In the genomic region with DNA sequence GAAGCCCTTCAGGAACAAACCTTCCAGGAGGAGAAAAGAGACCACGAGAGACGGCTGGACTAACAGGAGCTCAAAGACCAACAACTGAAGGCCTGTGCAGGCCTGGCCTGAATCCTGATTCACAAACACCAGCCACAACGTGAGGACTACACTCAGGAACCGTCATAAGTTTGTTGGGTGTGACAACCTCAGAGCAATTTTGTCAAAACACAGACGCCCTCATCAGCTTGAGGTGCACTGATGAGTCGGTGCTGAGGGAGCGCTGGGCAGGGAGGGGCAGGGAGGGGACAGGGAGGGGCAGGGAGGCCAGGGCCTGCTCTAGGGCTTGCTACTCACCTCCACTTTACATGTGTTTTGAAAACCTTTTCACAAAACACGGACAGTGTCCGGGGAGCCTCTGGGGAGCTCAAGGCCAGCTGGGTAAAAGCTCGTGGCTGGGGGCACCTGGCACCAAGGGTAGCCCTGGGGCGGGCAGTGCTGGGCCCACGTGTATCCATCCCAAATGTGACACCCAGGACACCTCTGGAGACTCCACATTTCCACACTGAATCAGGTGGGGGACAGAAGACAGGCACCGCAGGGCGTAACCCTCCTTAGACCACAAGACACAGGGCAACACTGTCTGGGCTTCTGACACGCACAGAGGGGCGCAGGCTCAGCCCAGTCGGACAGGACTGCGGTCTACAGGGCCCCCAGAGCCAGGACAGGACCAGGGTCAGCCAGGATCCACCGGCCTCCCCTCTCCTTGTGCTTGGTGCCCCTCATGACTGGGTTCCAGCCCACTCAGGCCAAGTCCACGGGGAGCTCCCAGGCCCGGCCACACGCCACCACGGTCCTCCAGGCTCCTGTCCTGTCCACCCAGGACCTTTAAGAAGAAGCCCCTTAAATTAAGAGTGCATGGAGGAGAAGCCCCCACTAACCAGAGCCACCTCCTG, we compare ENCODE assay signal across 25 cellular contexts. TPM values are rescaled to one million over a fixed set of nuclear protein-coding genes. Genes with fewer than 3 reads are reported as not detected.
A peak's percentile ranks its signal among the peaks of the same experiment; 100 is the strongest.
DNase-seq lines count a peak whose midpoint lies in the region; ATAC-seq and TF ChIP-seq lines count a peak whose summit lies in the region.
"Had no signal": no experiment of that assay in that cellular context is flagged by ENCODE, and none has a peak within 500 bp of the region (broad histone marks: within the 10 kb centered on the region; RNA-seq: fewer than 3 reads in every experiment).

No MANE protein-coding gene starts in this region.

- ATAC-seq in stimulated activated naive CD8-positive, alpha-beta T cell treated with anti-CD3 and anti-CD28 coated beads, Interleukin-15, Interleukin-2, amounts not matched to agents 100 U/mL and 50 U/mL, for 24 hours: no peak
- ATAC-seq: left lung had no signal

- peak; percentile 44 for DNase-seq in CD14-positive monocyte (ENCODE audit: low spot score)
- no peak for DNase-seq in OCI-LY7 (ENCODE audit: low spot score)
- DNase-seq in coronary artery (ENCODE audit: low spot score): peak; percentile 47
- DNase-seq in neural crest cell (ENCODE audit: low read depth, low spot score): no peak
- DNase-seq in NCI-H1105 treated with DMSO at 0.1 percent for 48 hours (lab: John Stamatoyannopoulos, UW): no peak
- DNase-seq in stimulated activated CD4-positive, alpha-beta T cell treated with anti-CD3 and anti-CD28 coated beads, Interleukin-4, amount 100 ng/mL, for 4 hours: no peak
- no peak for DNase-seq in stimulated activated naive CD4-positive, alpha-beta T cell treated with Interleukin-2 at 50 U/mL for 16 hours (lab: John Stamatoyannopoulos, UW)
- no peak for DNase-seq in stimulated activated naive CD8-positive, alpha-beta T cell treated with anti-CD3 and anti-CD28 coated beads, Interleukin-15, Interleukin-2, amounts not matched to agents 100 U/mL and 50 U/mL, for 24 hours
- DNase-seq: activated CD4-positive, alpha-beta T cell treated with anti-CD3 and anti-CD28 coated beads, Interleukin-2, amount 50 U/mL, for 48 hours; activated naive CD4-positive, alpha-beta T cell treated with anti-CD3 and anti-CD28 coated beads for 36 hours; activated T-cell treated with anti-CD3 and anti-CD28 coated beads for 4 hours; anterior cingulate cortex; effector CD4-positive, alpha-beta T cell; IMR-90; left lung; MG63; OCI-M1; stimulated activated CD4-positive, alpha-beta T cell treated with anti-CD3 and anti-CD28 coated beads, Interleukin-12 subunit alpha, Interleukin-12 subunit beta, amount 100 ng/mL, for 4 hours had no signal

- peaks cover 0 to 4% (median 0%) of the 10 kb centered on the region in 3 donors for H3K27me3 Mint-ChIP-seq in CD14-positive monocyte (ENCODE audit: low read depth in 3 of 3)
- H3K27me3 Mint-ChIP-seq in neural crest cell (ENCODE audit: low read depth): no peaks in the 10 kb centered on the region
- H3K27me3 Mint-ChIP-seq: central memory CD8-positive, alpha-beta T cell had no signal

- H3K27ac Mint-ChIP-seq in CD14-positive monocyte: peak overlapping the region in 2 of 7 donors; percentile 1 to 42
- peak overlapping the region; percentile 63 for H3K27ac Mint-ChIP-seq in neural crest cell (ENCODE audit: unreplicated experiment)
- H3K27ac Mint-ChIP-seq: activated naive CD4-positive, alpha-beta T cell treated with anti-CD3 and anti-CD28 coated beads for 36 hours had no signal

- H3K4me3 ChIP-seq in OCI-LY7 (ENCODE audit: low read depth, low read length, poor library complexity, severe bottlenecking) (no peak overlapping the region), coronary artery (no peak overlapping the region)
- H3K4me3 ChIP-seq: left lung, MG63, SJSA1, thoracic aorta had no signal

- peaks cover 3% of the 10 kb centered on the region for H3K4me1 ChIP-seq in OCI-LY7 (ENCODE audit: insufficient read depth, low read length, poor library complexity, severe bottlenecking)
- H3K4me1 ChIP-seq: left lung, SJSA1 had no signal

- TF ChIP-seq CTCF in CD14-positive monocyte (IDR thresholded peaks at IDR 0.05) (no peak), OCI-LY7 (conservative IDR thresholded peaks at IDR 0.05; ENCODE audit: low read length) (no peak), coronary artery (IDR thresholded peaks at IDR 0.05) (no peak), neural crest cell (conservative IDR thresholded peaks at IDR 0.05) (no peak)

- BruUV-seq in OCI-LY7 (replicated peaks; lab: Mats Ljungman, UMichigan): TSS peak; percentile 41

- no peaks in the 10 kb centered on the region for H3K79me2 ChIP-seq in OCI-LY7 (ENCODE audit: insufficient read depth, low read depth, low read length)

- H3K27ac ChIP-seq in OCI-LY7 (ENCODE audit: low read depth, low read length, poor library complexity, severe bottlenecking) (no peak overlapping the region), coronary artery (no peak overlapping the region)
- H3K27ac ChIP-seq: HL-60, left lung, SJSA1, thoracic aorta, VCaP had no signal

- H4K20me1 ChIP-seq in OCI-LY7 (ENCODE audit: insufficient read depth, low read length): no peaks in the 10 kb centered on the region

- POLR2A ChIA-PET in OCI-LY7 (lab: Charles Lee): no interaction called here

- H3K4me3 Mint-ChIP-seq in CD14-positive monocyte (no peak overlapping the region), neural crest cell (no peak overlapping the region)
- H3K4me3 Mint-ChIP-seq: activated naive CD4-positive, alpha-beta T cell treated with anti-CD3 and anti-CD28 coated beads for 36 hours; central memory CD8-positive, alpha-beta T cell; T-helper 1 cell treated with Interleukin-12 subunit alpha and Interleukin-12 subunit beta and Interleukin-4 antibody, amounts not matched to agents 30 μg/mL and 1 μg/mL, for 36 hours had no signal

- intact Hi-C loops in CD14-positive monocyte (cut with micrococcal nuclease): no loop called here
- intact Hi-C loops in OCI-LY7 (cut with micrococcal nuclease; ENCODE audit: unreplicated experiment): no loop called here

- peaks cover 21 to 34% of the 10 kb centered on the region in 2 donors for H3K36me3 Mint-ChIP-seq in CD14-positive monocyte
- peaks cover 4% of the 10 kb centered on the region for H3K36me3 Mint-ChIP-seq in neural crest cell (ENCODE audit: low read depth)

- peaks cover 12% of the 10 kb centered on the region; the same call in 1 of the 2 replicates for H3K36me3 ChIP-seq in OCI-LY7 (ENCODE audit: insufficient read depth, low read length)

- H3K4me2 ChIP-seq in OCI-LY7 (ENCODE audit: low read length): no peak overlapping the region

- H3K4me1 Mint-ChIP-seq in CD14-positive monocyte: no peaks in the 10 kb centered on the region
- H3K4me1 Mint-ChIP-seq in neural crest cell: no peaks in the 10 kb centered on the region
- H3K4me1 Mint-ChIP-seq: central memory CD8-positive, alpha-beta T cell had no signal

- H2AFZ ChIP-seq in OCI-LY7 (ENCODE audit: low read length): no peak overlapping the region

- peaks cover 0 to 2% (median 0%) of the 10 kb centered on the region in 7 donors for H3K9me3 Mint-ChIP-seq in CD14-positive monocyte
- no peaks in the 10 kb centered on the region for H3K9me3 Mint-ChIP-seq in neural crest cell
- H3K9me3 Mint-ChIP-seq: activated naive CD4-positive, alpha-beta T cell treated with anti-CD3 and anti-CD28 coated beads for 36 hours; central memory CD8-positive, alpha-beta T cell; T-helper 1 cell treated with Interleukin-12 subunit alpha and Interleukin-12 subunit beta and Interleukin-4 antibody, amounts not matched to agents 30 μg/mL and 1 μg/mL, for 36 hours had no signal

- CTCF ChIA-PET in OCI-LY7 (lab: Charles Lee; ENCODE audit: unreplicated experiment): no interaction called here

- no peaks in the 10 kb centered on the region for H3K9me3 ChIP-seq in OCI-LY7 (ENCODE audit: low read length)
- H3K9me3 ChIP-seq: left lung, MG63, SJSA1, thoracic aorta had no signal

- H3K9me2 ChIP-seq in OCI-LY7 (ENCODE audit: insufficient read depth, low read length): no peaks in the 10 kb centered on the region

RNA-seq across cellular contexts. Expression of a gene that starts 16.5 kb away (rescaled TPM):
- 1 to 10 TPM; 4.1 to 4.9 TPM for polyA plus RNA-seq in CD14-positive monocyte
- total RNA-seq in OCI-LY7 (2014; rRNA removed; shearing (Covaris generic)): 33.9 and 45.4 TPM in 2 replicates
- total RNA-seq in OCI-LY7 (2022): 97.5 and 137 TPM in 2 replicates
- total RNA-seq in neural crest cell: 218 and 225 TPM in 2 replicates

RNA-seq across cellular contexts. Expression of a gene that starts 27.8 kb away (rescaled TPM):
- polyA plus RNA-seq in CD14-positive monocyte: 1 to 10 TPM; 3.3 to 5.8 TPM
- total RNA-seq in OCI-LY7 (2014; rRNA removed; shearing (Covaris generic)): 2.0 and 4.7 TPM in 2 replicates
- 8.3 and 10.4 TPM in 2 replicates for total RNA-seq in OCI-LY7 (2022)
- 27.5 and 28.1 TPM in 2 replicates for total RNA-seq in neural crest cell

RNA-seq across cellular contexts. Expression of a gene that starts 56.7 kb away (rescaled TPM):
- polyA plus RNA-seq in CD14-positive monocyte: not detected
- total RNA-seq in OCI-LY7 (2014; rRNA removed; shearing (Covaris generic)): 0.06 and 0.21 TPM in 2 replicates
- total RNA-seq in OCI-LY7 (2022) (0.41 and 1.1 TPM in 2 replicates), neural crest cell (1.4 and 1.8 TPM in 2 replicates)
- total RNA-seq: activated naive CD4-positive, alpha-beta T cell treated with anti-CD3 and anti-CD28 coated beads for 36 hours; IMR-90; SJSA1 had no signal
- polyA plus RNA-seq: AG04450 had no signal

Comparison
In these comparisons a context has a peak if more than half of its experiments do, and no peak if none do; other contexts are left out.
1. DNase-seq: peak in CD14-positive monocyte (single experiment) and coronary artery (single experiment); none in OCI-LY7 (single experiment), neural crest cell (single experiment), NCI-H1105 treated with DMSO at 0.1 percent for 48 hours (single experiment), stimulated activated CD4-positive, alpha-beta T cell treated with anti-CD3 and anti-CD28 coated beads, Interleukin-4, amount 100 ng/mL, for 4 hours (0 of 2), stimulated activated naive CD4-positive, alpha-beta T cell treated with Interleukin-2 at 50 U/mL for 16 hours (single experiment) and stimulated activated naive CD8-positive, alpha-beta T cell treated with anti-CD3 and anti-CD28 coated beads, Interleukin-15, Interleukin-2, amounts not matched to agents 100 U/mL and 50 U/mL, for 24 hours (single experiment).